ENCODE assay signal across 11 cellular contexts in the genomic region with DNA sequence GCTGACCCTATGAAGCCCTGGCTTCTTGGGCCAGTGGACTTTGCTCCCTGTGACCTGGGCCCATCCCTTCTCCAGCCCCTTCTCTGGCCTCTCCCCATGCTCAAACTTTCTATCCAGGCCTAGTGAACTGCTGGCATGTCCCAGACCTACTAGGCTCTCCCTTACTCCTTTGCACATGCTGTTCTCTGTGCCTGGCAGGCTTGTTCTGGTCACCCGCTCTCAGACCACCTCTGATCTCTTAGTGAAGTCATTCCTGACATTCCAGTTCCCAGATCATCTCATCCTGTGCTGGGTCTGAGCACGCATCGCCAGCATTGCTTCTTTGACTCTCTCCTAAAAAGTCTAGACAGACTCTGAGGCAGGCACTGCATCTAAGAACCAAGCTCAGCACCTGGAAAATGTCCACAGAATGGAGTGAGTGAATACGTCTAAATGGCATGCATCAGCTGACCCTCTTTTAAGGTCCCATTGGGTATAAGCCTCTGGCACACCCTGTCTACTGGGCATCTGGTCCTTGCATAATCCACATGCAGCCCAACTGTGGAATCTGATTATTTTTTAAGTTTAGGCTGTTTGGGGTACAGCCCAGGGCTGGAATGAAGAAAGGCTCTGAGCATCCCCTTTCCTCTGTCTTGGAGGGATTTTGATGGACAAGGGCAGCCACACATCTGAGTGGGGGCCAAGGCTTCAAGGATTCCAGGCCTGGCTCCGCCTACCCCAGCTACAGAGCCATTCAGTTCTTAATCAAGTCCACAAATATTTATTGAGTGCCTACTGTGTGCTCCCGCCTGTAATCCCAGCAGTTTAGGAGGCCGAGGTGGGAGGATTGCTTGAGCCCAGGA.
DNase-seq lines count a peak whose midpoint lies in the region; ATAC-seq and TF ChIP-seq lines count a peak whose summit lies in the region.
"Had no signal": no experiment of that assay in that cellular context is flagged by ENCODE, and none has a peak within 500 bp of the region (broad histone marks: within the 10 kb centered on the region; RNA-seq: fewer than 3 reads in every experiment).

No MANE protein-coding gene starts in this region.

- POLR2A ChIA-PET in IMR-90 (lab: Charles Lee; ENCODE audit: unreplicated experiment), result no interaction called here

- 100% methylated on average over 1 of the region's 7 CpGs; no CpG with 5 or more reads in 1 of the 2 experiments for WGBS in IMR-90 (ENCODE audit: extremely low coverage in 2 of 2, insufficient read length in 1 of 2), 2 experiments

- H3K23ac ChIP-seq in IMR-90 (ENCODE audit: low read depth, low read length), result peak overlapping the region; percentile 99; the same call in 1 of the 2 replicates

- peaks cover 16% of the 10 kb centered on the region for H3K9me1 ChIP-seq in IMR-90 (ENCODE audit: insufficient read depth, low read length)

- no peak overlapping the region for H3K4me3 Mint-ChIP-seq in stimulated activated naive B cell treated with anti-CD40 and anti-IgM and Interleukin-4, amounts not matched to agents 10 μg/mL and 1 μg/mL and 100 μg/mL, for 72 hours
- H3K4me3 Mint-ChIP-seq: central memory CD8-positive, alpha-beta T cell had no signal

- peak overlapping the region; percentile 99 for H3K14ac ChIP-seq in IMR-90 (replicated peaks; ENCODE audit: low read depth, low read length)

- peak overlapping the region; percentile 81 for H2BK15ac ChIP-seq in IMR-90 (ENCODE audit: low read depth, low read length)

- H3K4me2 ChIP-seq in IMR-90 (ENCODE audit: low read depth, low read length), result no peak overlapping the region

- no peak for TF ChIP-seq CTCF in IMR-90 (conservative IDR thresholded peaks at IDR 0.05; ENCODE audit: low read depth, low read length)
- no peak for TF ChIP-seq CTCF in left lung (IDR thresholded peaks at IDR 0.05)

- ATAC-seq in IMR-90 (ENCODE audit: low read depth) (peak; percentile 25), left lung (peak; percentile 5), HG03280 (IDR thresholded peaks at IDR 0.05; ENCODE audit: unreplicated experiment) (no peak), left lobe of liver (no peak)
- no peak for ATAC-seq in stimulated activated naive B cell treated with anti-CD40 and anti-IgM and Interleukin-4, amounts not matched to agents 10 μg/mL and 1 μg/mL and 100 μg/mL, for 72 hours (replicated peaks)
- ATAC-seq: activated CD4-positive, CD25-positive, alpha-beta regulatory T cell treated with anti-CD3 and anti-CD28 coated beads, Interleukin-2, amount 50 U/mL, for 24 hours had no signal

- H3K27ac ChIP-seq in IMR-90 (ENCODE audit: insufficient read depth, low read length) (peak overlapping the region; percentile 97), left lung (peak overlapping the region; percentile 73 to 88)

- H3K27me3 ChIP-seq in IMR-90 (ENCODE audit: control insufficient read depth, insufficient read depth, low read length) (no peaks in the 10 kb centered on the region), left lung (peaks cover 0 to 13% of the 10 kb centered on the region in 2 donors)

- peaks cover 3 to 11% of the 10 kb centered on the region in 2 donors for H3K27me3 Mint-ChIP-seq in stimulated activated naive B cell treated with anti-CD40 and anti-IgM and Interleukin-4, amounts not matched to agents 10 μg/mL and 1 μg/mL and 100 μg/mL, for 72 hours

- H4K5ac ChIP-seq in IMR-90 (ENCODE audit: low read depth, low read length), result peak overlapping the region; percentile 100

- intact Hi-C loops in IMR-90 (cut with micrococcal nuclease) (no loop called here), left lung (cut with DNase I) (loop anchor here in 1 of 2 donors (10.0 kb wide), 1 partner anchor 68 kb away; no protein-coding TSS in a partner anchor)

- H3K9ac ChIP-seq in IMR-90 (ENCODE audit: low read depth, low read length), result 0 out of 2 replicates have a peak overlapping the region, but pooled peaks have one; percentile 22

- H3K4me1 ChIP-seq in IMR-90 (ENCODE audit: control insufficient read depth, insufficient read depth, low read length) (peaks cover 42% of the 10 kb centered on the region), left lung (peaks cover 40 to 44% of the 10 kb centered on the region in 2 donors)

- H3K79me1 ChIP-seq in IMR-90 (ENCODE audit: low read depth in 1 of 2, low read length in 2 of 2), result peaks cover 0 to 5% of the 10 kb centered on the region in 2 experiments; a peak in 1 of 4 replicates

- H3K9me3 ChIP-seq in IMR-90 (ENCODE audit: control insufficient read depth, insufficient read depth, low read length) (no peaks in the 10 kb centered on the region), left lung (no peaks in the 10 kb centered on the region)

- peak overlapping the region; percentile 100 for H4K91ac ChIP-seq in IMR-90 (ENCODE audit: insufficient read depth, low read depth, low read length)

- DNase-seq in IMR-90, result peak; percentile 81
- peak; percentile 96 for DNase-seq in dedifferentiated amniotic fluid mesenchymal stem cell (ENCODE audit: extremely low spot score)
- no peak for DNase-seq in left lung
- DNase-seq in stromal cell of bone marrow (ENCODE audit: low read depth), result peak; percentile 94
- DNase-seq in NCI-H2107 (lab: John Stamatoyannopoulos, UW), result no peak
- no peak for DNase-seq in stimulated activated naive B cell treated with anti-CD40 and anti-IgM and Interleukin-4, amounts not matched to agents 10 μg/mL and 1 μg/mL and 100 μg/mL, for 72 hours
- no peak for DNase-seq in left lobe of liver (ENCODE audit: low spot score)
- DNase-seq: NCI-H526 treated with DMSO at 0.1 percent for 48 hours had no signal

- peak overlapping the region; percentile 96 for H2BK5ac ChIP-seq in IMR-90 (ENCODE audit: low read depth, low read length, poor library complexity, severe bottlenecking)

- peak overlapping the region; percentile 98 to 99 for H4K8ac ChIP-seq in IMR-90 (ENCODE audit: low read depth in 2 of 2, low read length in 2 of 2)

- no peak overlapping the region for H3K27ac Mint-ChIP-seq in stimulated activated naive B cell treated with anti-CD40 and anti-IgM and Interleukin-4, amounts not matched to agents 10 μg/mL and 1 μg/mL and 100 μg/mL, for 72 hours

- TF ChIP-seq RAD21 in IMR-90 (IDR thresholded peaks at IDR 0.05; ENCODE audit: low read length), result no peak

- peak overlapping the region; percentile 90 for H2AFZ ChIP-seq in IMR-90 (replicated peaks; ENCODE audit: low read length, poor library complexity)

- H3K18ac ChIP-seq in IMR-90 (ENCODE audit: low read depth, low read length), result peak overlapping the region; percentile 99

- no peaks in the 10 kb centered on the region for H3K9me3 Mint-ChIP-seq in stimulated activated naive B cell treated with anti-CD40 and anti-IgM and Interleukin-4, amounts not matched to agents 10 μg/mL and 1 μg/mL and 100 μg/mL, for 72 hours
- H3K9me3 Mint-ChIP-seq: central memory CD8-positive, alpha-beta T cell had no signal

- dilution Hi-C loops in IMR-90 (cut with HindIII; ENCODE audit: low sequenced_read_pairs, unreplicated experiment), result no loop called here

- H3K4ac ChIP-seq in IMR-90 (ENCODE audit: low read depth, low read length), result peak overlapping the region; percentile 100

- peak overlapping the region; percentile 100 for H2BK120ac ChIP-seq in IMR-90 (ENCODE audit: low read depth, low read length)

- no TSS peak for BruUV-seq in IMR-90 (replicated peaks; lab: Mats Ljungman, UMichigan)

- H3K36me3 Mint-ChIP-seq in stimulated activated naive B cell treated with anti-CD40 and anti-IgM and Interleukin-4, amounts not matched to agents 10 μg/mL and 1 μg/mL and 100 μg/mL, for 72 hours, result no peaks in the 10 kb centered on the region

- H3K36me3 ChIP-seq in IMR-90 (ENCODE audit: control insufficient read depth, insufficient read depth, low read length), result no peaks in the 10 kb centered on the region
- no peaks in the 10 kb centered on the region for H3K36me3 ChIP-seq in left lung

- H4K20me1 ChIP-seq in IMR-90 (ENCODE audit: insufficient read depth, low read length), result no peaks in the 10 kb centered on the region

- TF ChIP-seq POLR2A in IMR-90 (IDR thresholded peaks at IDR 0.05; ENCODE audit: low read depth, low read length), result no peak

- peaks cover 0 to 1% of the 10 kb centered on the region in 2 donors for H3K4me1 Mint-ChIP-seq in stimulated activated naive B cell treated with anti-CD40 and anti-IgM and Interleukin-4, amounts not matched to agents 10 μg/mL and 1 μg/mL and 100 μg/mL, for 72 hours
- H3K4me1 Mint-ChIP-seq: central memory CD8-positive, alpha-beta T cell had no signal

- H3K4me3 ChIP-seq in IMR-90 (ENCODE audit: insufficient read depth, low read depth, low read length) (no peak overlapping the region), left lung (no peak overlapping the region)

- H3K56ac ChIP-seq in IMR-90 (ENCODE audit: extremely low read depth, insufficient read depth, low read length), result no peak overlapping the region

- H2BK20ac ChIP-seq in IMR-90 (ENCODE audit: low read depth, low read length), result peak overlapping the region; percentile 100

- CTCF ChIA-PET in IMR-90 (lab: Yijun Ruan, JAX), result interaction anchor here (0.7 to 0.9 kb wide), 2 partner anchors 22 to 64 kb away, joined by 3 read pairs; no protein-coding TSS in a partner anchor

- peak overlapping the region; percentile 98 for H2AK5ac ChIP-seq in IMR-90 (ENCODE audit: low read depth, low read length)

- peak overlapping the region; percentile 99 for H2AK9ac ChIP-seq in IMR-90 (replicated peaks; ENCODE audit: low read depth, low read length, poor library complexity)

- in situ Hi-C loops in IMR-90 (cut with MboI; ENCODE audit: low sequenced_read_pairs), result no loop called here

TF ChIP-seq in IMR-90, 13 proteins besides CTCF, POLR2A, EP300 and RAD21:
- TF ChIP-seq CEBPB (IDR thresholded peaks at IDR 0.05; ENCODE audit: low read depth, low read length) (peak; percentile 72), MAFK (IDR thresholded peaks at IDR 0.05; ENCODE audit: low read depth, low read length) (no peak)
- TF ChIP-seq, protein P1, sequence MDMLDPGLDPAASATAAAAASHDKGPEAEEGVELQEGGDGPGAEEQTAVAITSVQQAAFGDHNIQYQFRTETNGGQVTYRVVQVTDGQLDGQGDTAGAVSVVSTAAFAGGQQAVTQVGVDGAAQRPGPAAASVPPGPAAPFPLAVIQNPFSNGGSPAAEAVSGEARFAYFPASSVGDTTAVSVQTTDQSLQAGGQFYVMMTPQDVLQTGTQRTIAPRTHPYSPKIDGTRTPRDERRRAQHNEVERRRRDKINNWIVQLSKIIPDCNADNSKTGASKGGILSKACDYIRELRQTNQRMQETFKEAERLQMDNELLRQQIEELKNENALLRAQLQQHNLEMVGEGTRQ (IDR thresholded peaks at IDR 0.05; ENCODE audit: low read depth, low read length), result peak; percentile 89

Comparison
In these comparisons a context has a peak if more than half of its experiments do, and no peak if none do; other contexts are left out.
1. ATAC-seq: peak in IMR-90 (single experiment) and left lung (single experiment); none in stimulated activated naive B cell treated with anti-CD40 and anti-IgM and Interleukin-4, amounts not matched to agents 10 μg/mL and 1 μg/mL and 100 μg/mL, for 72 hours (0 of 2), HG03280 (single experiment) and left lobe of liver (single experiment).
2. DNase-seq: peak in IMR-90 (single experiment), dedifferentiated amniotic fluid mesenchymal stem cell (single experiment) and stromal cell of bone marrow (single experiment); none in left lung (0 of 2), NCI-H2107 (single experiment), stimulated activated naive B cell treated with anti-CD40 and anti-IgM and Interleukin-4, amounts not matched to agents 10 μg/mL and 1 μg/mL and 100 μg/mL, for 72 hours (single experiment) and left lobe of liver (single experiment).